ENCODE assay signal across 1 cellular context in genomic region chr6:119575721-119576120, GRCh38.
TF ChIP-seq lines count a peak whose summit lies in the region.

No MANE protein-coding gene starts in this region.

TF ChIP-seq in SK-N-SH, 30 proteins besides CTCF, POLR2A, EP300 and RAD21 (continued from another document):
- TF ChIP-seq FOSL2 (IDR thresholded peaks at IDR 0.05; ENCODE audit: borderline replicate concordance, low read depth) = no peak
- no peak for TF ChIP-seq USF2 (IDR thresholded peaks at IDR 0.05; ENCODE audit: borderline replicate concordance, low read depth, low read length)
